21 cellular contexts compared by ENCODE assay signal in genomic region chr5:57341380-57341979, GRCh38.
"Had no signal": no experiment of that assay in that cellular context is flagged by ENCODE, and none has a peak within 500 bp of the region (broad histone marks: within the 10 kb centered on the region; RNA-seq: fewer than 3 reads in every experiment).

No MANE protein-coding gene starts in this region.

- H3K9me3 ChIP-seq: esophagus muscularis mucosa, pancreas, suprapubic skin, thyroid gland had no signal

- H3K9me3 Mint-ChIP-seq: nephron had no signal

- H3K36me3 ChIP-seq: esophagus muscularis mucosa, pancreas, suprapubic skin, thyroid gland had no signal

- H3K4me3 ChIP-seq: dorsolateral prefrontal cortex, esophagus muscularis mucosa, hepatocyte, pancreas, smooth muscle cell, suprapubic skin, thyroid gland had no signal

- H3K4me2 ChIP-seq: hepatocyte, smooth muscle cell had no signal

- H3K36me3 Mint-ChIP-seq: type B pancreatic cell had no signal

- H3K27me3 Mint-ChIP-seq: naive B cell, progenitor cell of endocrine pancreas, type B pancreatic cell had no signal

- H3K27me3 ChIP-seq: dorsolateral prefrontal cortex, esophagus muscularis mucosa, foreskin keratinocyte, hepatocyte, pancreas, suprapubic skin, thyroid gland had no signal

- DNase-seq: cortex of kidney; dorsolateral prefrontal cortex; effector CD8-positive, alpha-beta T cell; foreskin keratinocyte; kidney glomerular epithelial cell; mesendoderm; naive B cell; occipital lobe; pancreas; right cardiac atrium; stimulated activated CD4-positive, alpha-beta T cell treated with anti-CD3 and anti-CD28 coated beads, Interleukin-2, amount 100 ng/mL, for 48 hours; stimulated activated naive CD8-positive, alpha-beta T cell treated with anti-CD3 and anti-CD28 coated beads, Interleukin-15, Interleukin-2, amounts not matched to agents 100 U/mL and 50 U/mL, for 24 hours had no signal

- H3K4me1 ChIP-seq: esophagus muscularis mucosa, foreskin keratinocyte, suprapubic skin had no signal

- H3K27ac Mint-ChIP-seq: nephron, progenitor cell of endocrine pancreas, type B pancreatic cell had no signal

- H3K27ac ChIP-seq: dorsolateral prefrontal cortex, esophagus muscularis mucosa, foreskin keratinocyte, hepatocyte, pancreas, suprapubic skin, thyroid gland had no signal

- FAIRE-seq: pancreas, urothelium cell line had no signal

- H3K79me2 ChIP-seq: hepatocyte had no signal

- H3K4me3 Mint-ChIP-seq: naive B cell, nephron, type B pancreatic cell had no signal

- H2AFZ ChIP-seq: hepatocyte had no signal
